ENCODE assay signal across 15 cellular contexts in the genomic region with DNA sequence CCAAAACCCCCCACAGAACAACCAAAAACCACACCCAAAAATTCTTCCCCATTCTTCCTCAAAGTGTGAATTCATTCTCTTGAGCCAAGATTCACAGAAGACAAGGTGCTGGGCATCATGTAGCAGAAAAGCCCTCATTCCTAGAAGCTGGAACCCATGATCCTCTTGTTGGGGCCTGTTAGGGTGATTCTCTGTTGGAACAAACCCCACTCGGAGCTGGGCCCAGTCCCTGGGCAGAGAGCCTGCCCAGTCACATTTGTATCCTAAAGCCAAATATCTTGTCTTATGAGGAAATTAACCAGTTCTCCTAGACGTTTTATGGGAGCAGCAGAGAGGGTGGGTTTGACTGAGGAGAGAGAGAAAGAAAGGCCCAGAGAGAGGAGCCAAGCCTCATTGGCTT. TPM values are rescaled to one million over a fixed set of nuclear protein-coding genes. Genes with fewer than 3 reads are reported as not detected.
A peak's percentile ranks its signal among the peaks of the same experiment; 100 is the strongest.
DNase-seq lines count a peak whose midpoint lies in the region; ATAC-seq and TF ChIP-seq lines count a peak whose summit lies in the region.
"Had no signal": no experiment of that assay in that cellular context is flagged by ENCODE, and none has a peak within 500 bp of the region (broad histone marks: within the 10 kb centered on the region; RNA-seq: fewer than 3 reads in every experiment).

No MANE protein-coding gene starts in this region.

- ATAC-seq in GM18861 (IDR thresholded peaks at IDR 0.05; ENCODE audit: unreplicated experiment) (no peak), GM21526 (IDR thresholded peaks at IDR 0.05; ENCODE audit: low FRiP score, unreplicated experiment) (no peak), GM18520 (IDR thresholded peaks at IDR 0.05; ENCODE audit: unreplicated experiment) (no peak)

- H3F3A ChIP-seq in GM23248 (ENCODE audit: insufficient read depth) = peaks cover 7% of the 10 kb centered on the region; the same call in 1 of the 2 replicates

- H2AFZ ChIP-seq in GM23248 (peak overlapping the region; percentile 64; the same call in 1 of the 2 replicates), hepatocyte (peak overlapping the region; percentile 11)

- TF ChIP-seq CTCF in hepatocyte (IDR thresholded peaks at IDR 0.05; ENCODE audit: poor library complexity) = no peak
- TF ChIP-seq CTCF in testis (IDR thresholded peaks at IDR 0.05) = no peak

- H3K36me3 ChIP-seq in GM23248 (ENCODE audit: low read depth) = no peaks in the 10 kb centered on the region
- H3K36me3 ChIP-seq in adipocyte (ENCODE audit: control insufficient read depth, insufficient read depth, low read length, severe bottlenecking) = no peaks in the 10 kb centered on the region
- no peaks in the 10 kb centered on the region for H3K36me3 ChIP-seq in hepatocyte (replicated peaks; ENCODE audit: insufficient read depth, low read depth)
- H3K36me3 ChIP-seq in subcutaneous abdominal adipose tissue (ENCODE audit: control insufficient read depth in 5 of 5, insufficient read depth in 5 of 5, low read length in 5 of 5) = no peaks in the 10 kb centered on the region
- no peaks in the 10 kb centered on the region for H3K36me3 ChIP-seq in testis (ENCODE audit: low read depth, missing control alignments)
- H3K36me3 ChIP-seq: BE2C, thoracic aorta had no signal

- intact Hi-C loops in testis (cut with DNase I; ENCODE audit: low total_unique reads) = no loop called here

- H4K20me1 ChIP-seq in GM23248 (ENCODE audit: insufficient read depth) (no peaks in the 10 kb centered on the region), hepatocyte (ENCODE audit: insufficient read depth, poor library complexity, severe bottlenecking) (no peaks in the 10 kb centered on the region)

- H3K9me2 ChIP-seq in GM23248 (ENCODE audit: insufficient read depth) = no peaks in the 10 kb centered on the region
- H3K9me2 ChIP-seq in hepatocyte (replicated peaks; ENCODE audit: insufficient read depth) = no peaks in the 10 kb centered on the region

- in situ Hi-C loops in GM23248 (cut with MboI) = no loop called here

- DNase-seq in GM23248 (peak; percentile 58), adipocyte (ENCODE audit: low read depth) (no peak), hepatocyte (ENCODE audit: low spot score) (no peak), testis (no peak)
- DNase-seq: activated CD4-positive, alpha-beta T cell treated with anti-CD3 and anti-CD28 coated beads, Interleukin-2, amount 10 ng/mL, durations not matched to agents 24 days and 14 days; activated naive CD4-positive, alpha-beta T cell treated with anti-CD3 and anti-CD28 coated beads for 36 hours; BE2C; NCI-H2081; NCI-H524 treated with DMSO at 0.1 percent for 48 hours; nephron progenitor cell had no signal

- peak overlapping the region; percentile 77 for H3K27ac ChIP-seq in GM23248
- no peak overlapping the region for H3K27ac ChIP-seq in hepatocyte
- H3K27ac ChIP-seq in subcutaneous abdominal adipose tissue (ENCODE audit: low read depth, low read length) = peak overlapping the region; percentile 82
- no peak overlapping the region for H3K27ac ChIP-seq in testis
- H3K27ac ChIP-seq: thoracic aorta had no signal

- H3K27me3 ChIP-seq in GM23248 (replicated peaks; ENCODE audit: insufficient read depth) = no peaks in the 10 kb centered on the region
- no peaks in the 10 kb centered on the region for H3K27me3 ChIP-seq in adipocyte (replicated peaks; ENCODE audit: control insufficient read depth, insufficient read depth, low read length)
- H3K27me3 ChIP-seq in hepatocyte = no peaks in the 10 kb centered on the region
- no peaks in the 10 kb centered on the region for H3K27me3 ChIP-seq in subcutaneous abdominal adipose tissue (ENCODE audit: control insufficient read depth in 5 of 5, insufficient read depth in 4 of 5, low read length in 5 of 5)
- H3K27me3 ChIP-seq in testis = no peaks in the 10 kb centered on the region
- H3K27me3 ChIP-seq: BE2C had no signal

- H3K4me3 ChIP-seq in GM23248 (0 out of 2 replicates have a peak overlapping the region, but pooled peaks have one; percentile 1), adipocyte (ENCODE audit: low read length) (peak overlapping the region; percentile 1), hepatocyte (no peak overlapping the region), subcutaneous abdominal adipose tissue (ENCODE audit: low read depth in 1 of 5, low read length in 5 of 5) (no peak overlapping the region), testis (no peak overlapping the region)
- H3K4me3 ChIP-seq: thoracic aorta had no signal

- no peaks in the 10 kb centered on the region for H3K9me3 ChIP-seq in GM23248 (ENCODE audit: low read depth)
- no peaks in the 10 kb centered on the region for H3K9me3 ChIP-seq in adipocyte (ENCODE audit: control insufficient read depth, low read length)
- no peaks in the 10 kb centered on the region for H3K9me3 ChIP-seq in hepatocyte (ENCODE audit: low read depth)
- H3K9me3 ChIP-seq in subcutaneous abdominal adipose tissue (ENCODE audit: control insufficient read depth in 5 of 5, low read length in 5 of 5) = no peaks in the 10 kb centered on the region
- no peaks in the 10 kb centered on the region for H3K9me3 ChIP-seq in testis
- H3K9me3 ChIP-seq: BE2C, thoracic aorta had no signal

- H3K4me2 ChIP-seq in GM23248 (ENCODE audit: unreplicated experiment) = peak overlapping the region; percentile 41
- no peak overlapping the region for H3K4me2 ChIP-seq in hepatocyte

- H3K79me2 ChIP-seq in GM23248 (ENCODE audit: insufficient read depth) = no peaks in the 10 kb centered on the region
- no peaks in the 10 kb centered on the region for H3K79me2 ChIP-seq in hepatocyte

- H3K9ac ChIP-seq in GM23248 = peak overlapping the region; percentile 49
- H3K9ac ChIP-seq in adipocyte (ENCODE audit: low read length) = no peak overlapping the region
- peak overlapping the region in 1 of 5 donors; percentile 43 for H3K9ac ChIP-seq in subcutaneous abdominal adipose tissue (ENCODE audit: low read length in 5 of 5)

- no peak for TF ChIP-seq POLR2A in testis (IDR thresholded peaks at IDR 0.05)

- WGBS in GM23248 (ENCODE audit: low coverage in 1 of 2, low lambda C conversion rate in 2 of 2, missing lambda C conversion rate in 2 of 2), 2 experiments = 10 to 22% methylated on average over 2 of the region's 2 CpGs
- 66% methylated on average over 2 of the region's 2 CpGs for WGBS in hepatocyte (ENCODE audit: low lambda C conversion rate, missing lambda C conversion rate)
- 48 to 62% methylated on average over 2 of the region's 2 CpGs for WGBS in testis, 2 donors

- H3K4me1 ChIP-seq in GM23248 (ENCODE audit: insufficient read depth) = peaks cover 31% of the 10 kb centered on the region
- peaks cover 28% of the 10 kb centered on the region for H3K4me1 ChIP-seq in adipocyte (ENCODE audit: control insufficient read depth, insufficient read depth, low read length)
- H3K4me1 ChIP-seq in hepatocyte (ENCODE audit: insufficient read depth) = no peaks in the 10 kb centered on the region
- peaks cover 0 to 16% (median 13%) of the 10 kb centered on the region in 5 donors for H3K4me1 ChIP-seq in subcutaneous abdominal adipose tissue (ENCODE audit: control insufficient read depth in 5 of 5, insufficient read depth in 5 of 5, low read length in 5 of 5)
- peaks cover 5% of the 10 kb centered on the region for H3K4me1 ChIP-seq in testis
- H3K4me1 ChIP-seq: BE2C had no signal

RNA-seq across cellular contexts. Expression of a gene that starts 22.8 kb away (rescaled TPM):
- 42.4 and 45.5 TPM in 2 replicates for total RNA-seq in GM23248 (2014; rRNA removed; shearing (Covaris generic))
- polyA plus RNA-seq in GM23248 (2016; fragmentation: Nextera tagmentation; extraction: Ambion mirVana) (43.3 and 49.2 TPM in 2 replicates), hepatocyte (30.3 and 35.0 TPM in 2 replicates), testis (ENCODE audit: insufficient read depth, low read depth, low replicate concordance) (36.0 TPM)
- total RNA-seq in hepatocyte (49.2 and 60.6 TPM in 2 replicates), testis (10 to 100 TPM; 25.6 to 30.9 TPM)

RNA-seq across cellular contexts. Expression of a gene that starts 31.7 kb away (rescaled TPM):
- total RNA-seq in GM23248 (2014; rRNA removed; shearing (Covaris generic)) = not detected in 2 replicates
- polyA plus RNA-seq in GM23248 (2016; fragmentation: Nextera tagmentation; extraction: Ambion mirVana) (not detected in 2 replicates), hepatocyte (0.76 TPM in 1 of 2 replicates, not detected in the other), testis (ENCODE audit: insufficient read depth, low read depth, low replicate concordance) (15.6 TPM)
- total RNA-seq in hepatocyte (0.23 and 0.28 TPM in 2 replicates), testis (1 to 10 TPM; 1.7 to 8.1 TPM)
- total RNA-seq: activated CD4-positive, alpha-beta T cell treated with anti-CD3 and anti-CD28 coated beads, Interleukin-2, amount 10 ng/mL, durations not matched to agents 24 days and 14 days; activated naive CD4-positive, alpha-beta T cell treated with anti-CD3 and anti-CD28 coated beads for 36 hours had no signal

Comparison
In these comparisons a context has a peak if more than half of its experiments do, and no peak if none do; other contexts are left out.
1. H3K27ac ChIP-seq: peak in GM23248 (single experiment) and subcutaneous abdominal adipose tissue (single experiment); none in hepatocyte (single experiment) and testis (0 of 2).
2. H3K4me3 ChIP-seq: peak in GM23248 (single experiment) and adipocyte (single experiment); none in hepatocyte (single experiment), subcutaneous abdominal adipose tissue (0 of 5) and testis (0 of 2).